Comparison of ENCODE assay signal across 1 cellular context in the genomic region with DNA sequence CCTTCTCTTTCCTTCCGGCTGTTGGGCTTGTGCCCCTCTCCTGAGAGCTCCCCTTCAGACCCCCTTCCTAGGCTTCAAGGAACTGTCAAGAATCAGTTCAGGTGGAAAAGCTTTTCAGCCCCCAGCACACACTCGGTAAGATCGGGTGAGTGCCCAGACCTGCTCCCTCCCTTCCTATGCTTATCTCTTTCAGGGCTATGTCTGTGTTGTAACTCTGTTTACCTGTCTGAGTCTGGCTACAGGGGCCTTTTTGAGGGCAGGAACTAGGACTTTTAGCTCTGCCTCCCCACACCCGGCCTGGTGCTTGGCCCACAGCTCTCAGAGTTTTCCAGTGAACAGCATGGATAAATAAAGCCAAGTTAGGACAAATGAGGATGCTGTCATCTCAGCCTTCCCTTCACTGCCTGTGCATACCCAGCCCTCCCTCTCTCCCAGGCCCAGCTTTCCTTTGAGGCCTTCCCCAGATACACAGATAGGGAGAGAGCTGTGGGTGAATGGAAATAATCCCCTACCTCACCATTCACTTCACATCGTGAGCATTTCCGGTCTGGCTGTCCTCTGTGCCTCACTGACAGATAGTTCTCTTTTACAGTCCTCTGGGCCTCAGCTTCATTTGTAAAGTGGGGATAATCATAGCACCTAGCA.
TF ChIP-seq lines count a peak whose summit lies in the region.

No MANE protein-coding gene starts in this region.

TF ChIP-seq in HepG2, 621 proteins besides CTCF, POLR2A, EP300 and RAD21 (continued from another document and continues in another):
- TF ChIP-seq, protein P1, sequence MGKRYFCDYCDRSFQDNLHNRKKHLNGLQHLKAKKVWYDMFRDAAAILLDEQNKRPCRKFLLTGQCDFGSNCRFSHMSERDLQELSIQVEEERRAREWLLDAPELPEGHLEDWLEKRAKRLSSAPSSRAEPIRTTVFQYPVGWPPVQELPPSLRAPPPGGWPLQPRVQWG (CRISPR knock-in tag; IDR thresholded peaks at IDR 0.05; ENCODE audit: borderline replicate concordance, low read depth): no peak
- no peak for TF ChIP-seq PAWR (CRISPR knock-in tag; IDR thresholded peaks at IDR 0.05; ENCODE audit: borderline replicate concordance)
- TF ChIP-seq ZNF207 (IDR thresholded peaks at IDR 0.05; ENCODE audit: borderline replicate concordance): no peak
- TF ChIP-seq TRAFD1 (CRISPR knock-in tag; IDR thresholded peaks at IDR 0.05; ENCODE audit: borderline replicate concordance): no peak; the same call in 1 of the 2 replicates
- TF ChIP-seq NR2F2 (IDR thresholded peaks at IDR 0.05; ENCODE audit: borderline replicate concordance, low read depth): peak; percentile 61; the same call in 1 of the 2 replicates
- TF ChIP-seq CENPX (CRISPR knock-in tag; IDR thresholded peaks at IDR 0.05): no peak
- TF ChIP-seq TOPORS (CRISPR knock-in tag; IDR thresholded peaks at IDR 0.05): no peak
- TF ChIP-seq HOXD1 (CRISPR knock-in tag; IDR thresholded peaks at IDR 0.05): 0 out of 2 replicates have a peak, but pooled peaks have one; percentile 80
- TF ChIP-seq, protein P2, sequence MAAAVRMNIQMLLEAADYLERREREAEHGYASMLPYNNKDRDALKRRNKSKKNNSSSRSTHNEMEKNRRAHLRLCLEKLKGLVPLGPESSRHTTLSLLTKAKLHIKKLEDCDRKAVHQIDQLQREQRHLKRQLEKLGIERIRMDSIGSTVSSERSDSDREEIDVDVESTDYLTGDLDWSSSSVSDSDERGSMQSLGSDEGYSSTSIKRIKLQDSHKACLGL (CRISPR knock-in tag; IDR thresholded peaks at IDR 0.05): no peak
- TF ChIP-seq, protein P3, sequence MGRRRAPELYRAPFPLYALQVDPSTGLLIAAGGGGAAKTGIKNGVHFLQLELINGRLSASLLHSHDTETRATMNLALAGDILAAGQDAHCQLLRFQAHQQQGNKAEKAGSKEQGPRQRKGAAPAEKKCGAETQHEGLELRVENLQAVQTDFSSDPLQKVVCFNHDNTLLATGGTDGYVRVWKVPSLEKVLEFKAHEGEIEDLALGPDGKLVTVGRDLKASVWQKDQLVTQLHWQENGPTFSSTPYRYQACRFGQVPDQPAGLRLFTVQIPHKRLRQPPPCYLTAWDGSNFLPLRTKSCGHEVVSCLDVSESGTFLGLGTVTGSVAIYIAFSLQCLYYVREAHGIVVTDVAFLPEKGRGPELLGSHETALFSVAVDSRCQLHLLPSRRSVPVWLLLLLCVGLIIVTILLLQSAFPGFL (CRISPR knock-in tag; IDR thresholded peaks at IDR 0.05): no peak
- TF ChIP-seq ZNF264 (CRISPR knock-in tag; IDR thresholded peaks at IDR 0.05): peak; percentile 85
- TF ChIP-seq ZNF788 (CRISPR knock-in tag; IDR thresholded peaks at IDR 0.05; ENCODE audit: borderline replicate concordance): peak; percentile 57; the same call in 1 of the 2 replicates
- TF ChIP-seq, protein P4, sequence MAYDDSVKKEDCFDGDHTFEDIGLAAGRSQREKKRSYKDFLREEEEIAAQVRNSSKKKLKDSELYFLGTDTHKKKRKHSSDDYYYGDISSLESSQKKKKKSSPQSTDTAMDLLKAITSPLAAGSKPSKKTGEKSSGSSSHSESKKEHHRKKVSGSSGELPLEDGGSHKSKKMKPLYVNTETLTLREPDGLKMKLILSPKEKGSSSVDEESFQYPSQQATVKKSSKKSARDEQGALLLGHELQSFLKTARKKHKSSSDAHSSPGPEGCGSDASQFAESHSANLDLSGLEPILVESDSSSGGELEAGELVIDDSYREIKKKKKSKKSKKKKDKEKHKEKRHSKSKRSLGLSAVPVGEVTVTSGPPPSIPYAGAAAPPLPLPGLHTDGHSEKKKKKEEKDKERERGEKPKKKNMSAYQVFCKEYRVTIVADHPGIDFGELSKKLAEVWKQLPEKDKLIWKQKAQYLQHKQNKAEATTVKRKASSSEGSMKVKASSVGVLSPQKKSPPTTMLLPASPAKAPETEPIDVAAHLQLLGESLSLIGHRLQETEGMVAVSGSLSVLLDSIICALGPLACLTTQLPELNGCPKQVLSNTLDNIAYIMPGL (CRISPR knock-in tag; IDR thresholded peaks at IDR 0.05; ENCODE audit: borderline replicate concordance in 1 of 2, low read depth in 1 of 2): peak; percentile 43; a peak in 3 of 4 replicates
- TF ChIP-seq ZNF367 (CRISPR knock-in tag; IDR thresholded peaks at IDR 0.05; ENCODE audit: borderline replicate concordance): no peak
- TF ChIP-seq ZNF775 (CRISPR knock-in tag; IDR thresholded peaks at IDR 0.05; ENCODE audit: borderline replicate concordance): no peak
- TF ChIP-seq ZNF530 (CRISPR knock-in tag; IDR thresholded peaks at IDR 0.05; ENCODE audit: low read depth): no peak
- TF ChIP-seq SCMH1 (CRISPR knock-in tag; IDR thresholded peaks at IDR 0.05; ENCODE audit: borderline replicate concordance): no peak
- no peak for TF ChIP-seq ZFP62 (CRISPR knock-in tag; IDR thresholded peaks at IDR 0.05)
- TF ChIP-seq, protein P5, sequence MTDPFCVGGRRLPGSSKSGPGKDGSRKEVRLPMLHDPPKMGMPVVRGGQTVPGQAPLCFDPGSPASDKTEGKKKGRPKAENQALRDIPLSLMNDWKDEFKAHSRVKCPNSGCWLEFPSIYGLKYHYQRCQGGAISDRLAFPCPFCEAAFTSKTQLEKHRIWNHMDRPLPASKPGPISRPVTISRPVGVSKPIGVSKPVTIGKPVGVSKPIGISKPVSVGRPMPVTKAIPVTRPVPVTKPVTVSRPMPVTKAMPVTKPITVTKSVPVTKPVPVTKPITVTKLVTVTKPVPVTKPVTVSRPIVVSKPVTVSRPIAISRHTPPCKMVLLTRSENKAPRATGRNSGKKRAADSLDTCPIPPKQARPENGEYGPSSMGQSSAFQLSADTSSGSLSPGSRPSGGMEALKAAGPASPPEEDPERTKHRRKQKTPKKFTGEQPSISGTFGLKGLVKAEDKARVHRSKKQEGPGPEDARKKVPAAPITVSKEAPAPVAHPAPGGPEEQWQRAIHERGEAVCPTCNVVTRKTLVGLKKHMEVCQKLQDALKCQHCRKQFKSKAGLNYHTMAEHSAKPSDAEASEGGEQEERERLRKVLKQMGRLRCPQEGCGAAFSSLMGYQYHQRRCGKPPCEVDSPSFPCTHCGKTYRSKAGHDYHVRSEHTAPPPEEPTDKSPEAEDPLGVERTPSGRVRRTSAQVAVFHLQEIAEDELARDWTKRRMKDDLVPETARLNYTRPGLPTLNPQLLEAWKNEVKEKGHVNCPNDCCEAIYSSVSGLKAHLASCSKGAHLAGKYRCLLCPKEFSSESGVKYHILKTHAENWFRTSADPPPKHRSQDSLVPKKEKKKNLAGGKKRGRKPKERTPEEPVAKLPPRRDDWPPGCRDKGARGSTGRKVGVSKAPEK (CRISPR knock-in tag; IDR thresholded peaks at IDR 0.05; ENCODE audit: borderline replicate concordance): no peak; the same call in 1 of the 2 replicates
- TF ChIP-seq GZF1 (CRISPR knock-in tag; IDR thresholded peaks at IDR 0.05): peak; percentile 61; the same call in 1 of the 2 replicates
- no peak for TF ChIP-seq REST (IDR thresholded peaks at IDR 0.05; ENCODE audit: borderline replicate concordance in 1 of 2, low read depth in 1 of 2, low read length in 2 of 2)
- 0 out of 2 replicates have a peak, but pooled peaks have one; percentile 47 for TF ChIP-seq ZFP37 (CRISPR knock-in tag; IDR thresholded peaks at IDR 0.05; ENCODE audit: borderline replicate concordance)
- peak; percentile 55; the same call in 1 of the 2 replicates for TF ChIP-seq ZNF331 (CRISPR knock-in tag; IDR thresholded peaks at IDR 0.05)
- peak; percentile 76; the same call in 1 of the 2 replicates for TF ChIP-seq HMGXB3 (CRISPR knock-in tag; IDR thresholded peaks at IDR 0.05; ENCODE audit: borderline replicate concordance)
- peak; percentile 99 for TF ChIP-seq MEF2D (CRISPR knock-in tag; IDR thresholded peaks at IDR 0.05)
- no peak for TF ChIP-seq NFRKB (IDR thresholded peaks at IDR 0.05)
- TF ChIP-seq FOXK1 (CRISPR knock-in tag; IDR thresholded peaks at IDR 0.05; ENCODE audit: borderline replicate concordance, low read depth): peak; percentile 80; the same call in 1 of the 2 replicates
- TF ChIP-seq, protein P6, sequence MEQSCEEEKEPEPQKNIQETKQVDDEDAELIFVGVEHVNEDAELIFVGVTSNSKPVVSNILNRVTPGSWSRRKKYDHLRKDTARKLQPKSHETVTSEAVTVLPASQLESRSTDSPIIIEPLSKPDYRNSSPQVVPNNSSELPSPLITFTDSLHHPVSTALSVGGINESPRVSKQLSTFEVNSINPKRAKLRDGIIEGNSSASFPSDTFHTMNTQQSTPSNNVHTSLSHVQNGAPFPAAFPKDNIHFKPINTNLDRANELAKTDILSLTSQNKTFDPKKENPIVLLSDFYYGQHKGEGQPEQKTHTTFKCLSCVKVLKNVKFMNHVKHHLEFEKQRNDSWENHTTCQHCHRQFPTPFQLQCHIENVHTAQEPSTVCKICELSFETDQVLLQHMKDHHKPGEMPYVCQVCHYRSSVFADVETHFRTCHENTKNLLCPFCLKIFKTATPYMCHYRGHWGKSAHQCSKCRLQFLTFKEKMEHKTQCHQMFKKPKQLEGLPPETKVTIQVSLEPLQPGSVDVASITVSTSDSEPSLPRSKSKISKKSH (CRISPR knock-in tag; IDR thresholded peaks at IDR 0.05; ENCODE audit: borderline replicate concordance): no peak
- peak; percentile 66; the same call in 1 of the 2 replicates for TF ChIP-seq ZNF543 (CRISPR knock-in tag; IDR thresholded peaks at IDR 0.05)
- TF ChIP-seq KDM4B (CRISPR knock-in tag; IDR thresholded peaks at IDR 0.05): peak; percentile 71; the same call in 1 of the 2 replicates
- TF ChIP-seq ZNF839 (CRISPR knock-in tag; IDR thresholded peaks at IDR 0.05; ENCODE audit: borderline replicate concordance): no peak
- peak; percentile 89 for TF ChIP-seq SALL1 (CRISPR knock-in tag; IDR thresholded peaks at IDR 0.05)
- no peak for TF ChIP-seq ZNF382 (CRISPR knock-in tag; IDR thresholded peaks at IDR 0.05; ENCODE audit: borderline replicate concordance)
- TF ChIP-seq TCF12 (IDR thresholded peaks at IDR 0.05): no peak
- peak; percentile 77 for TF ChIP-seq TCF12 (CRISPR knock-in tag; IDR thresholded peaks at IDR 0.05)
- no peak for TF ChIP-seq MLLT10 (CRISPR knock-in tag; IDR thresholded peaks at IDR 0.05)
- no peak for TF ChIP-seq FOXM1 (CRISPR knock-in tag; IDR thresholded peaks at IDR 0.05)
- TF ChIP-seq KMT2B (CRISPR knock-in tag; IDR thresholded peaks at IDR 0.05): no peak
- peak; percentile 88 for TF ChIP-seq ZNF263 (CRISPR knock-in tag; IDR thresholded peaks at IDR 0.05)
- no peak for TF ChIP-seq NR2F1 (CRISPR knock-in tag; IDR thresholded peaks at IDR 0.05)
- no peak for TF ChIP-seq IKZF1 (IDR thresholded peaks at IDR 0.05)
- no peak for TF ChIP-seq TRIM24 (CRISPR knock-in tag; IDR thresholded peaks at IDR 0.05)
